Comparison of ENCODE assay signal across 8 cellular contexts in the genomic region with DNA sequence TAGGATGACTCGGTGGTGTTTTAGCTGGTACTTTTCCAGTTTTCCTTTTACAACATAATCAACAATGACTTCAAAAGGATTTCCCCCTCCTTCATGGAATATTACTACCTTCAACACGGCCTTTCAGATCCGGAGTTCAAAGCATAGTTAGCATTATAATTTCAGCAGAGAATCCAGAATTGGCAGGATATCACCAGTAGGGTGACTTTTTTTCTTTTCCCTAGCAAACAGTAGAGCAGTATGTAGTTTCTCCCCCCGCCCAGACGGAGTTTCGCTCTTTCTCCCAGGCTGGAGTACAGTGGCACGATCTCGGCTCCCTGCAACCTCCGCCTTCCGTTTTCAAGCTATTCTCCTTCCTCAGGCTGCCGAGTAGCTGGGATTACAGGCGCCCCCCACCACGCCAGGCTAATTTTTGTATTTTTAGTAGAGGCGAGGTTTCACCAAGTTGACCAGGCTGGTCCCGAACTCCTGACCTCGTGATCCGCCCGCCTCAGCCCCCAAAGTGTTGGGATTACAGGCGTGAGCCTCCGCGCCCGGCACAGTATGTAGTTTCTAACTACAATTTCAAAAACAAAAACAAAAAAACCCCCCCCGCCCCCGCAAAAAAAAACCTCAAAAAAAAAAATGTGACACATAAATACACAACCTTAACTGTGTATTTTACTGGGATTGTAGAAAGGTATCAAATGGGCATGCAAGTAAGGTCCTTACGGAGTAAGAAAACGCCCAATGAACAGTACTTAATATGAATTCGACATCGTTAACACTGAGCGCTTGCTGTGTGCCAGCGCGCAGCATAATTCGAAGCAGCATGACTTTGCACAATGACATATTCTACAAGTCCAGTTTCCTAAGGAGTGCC. TPM values are rescaled to one million over a fixed set of nuclear protein-coding genes. Genes with fewer than 3 reads are reported as not detected.
A peak's percentile ranks its signal among the peaks of the same experiment; 100 is the strongest.
DNase-seq lines count a peak whose midpoint lies in the region; ATAC-seq and TF ChIP-seq lines count a peak whose summit lies in the region.

No MANE protein-coding gene starts in this region.

- peak overlapping the region; percentile 99 for H3K4me3 Mint-ChIP-seq in stimulated activated memory B cell treated with anti-CD40 and anti-IgM and Interleukin-4, amounts not matched to agents 10 μg/mL and 1 μg/mL and 100 μg/mL, for 72 hours

- no peaks in the 10 kb centered on the region for H3K27me3 Mint-ChIP-seq in stimulated activated memory B cell treated with anti-CD40 and anti-IgM and Interleukin-4, amounts not matched to agents 10 μg/mL and 1 μg/mL and 100 μg/mL, for 72 hours

- H3K27ac ChIP-seq in OCI-LY1 (ENCODE audit: low read depth, low read length, poor library complexity, severe bottlenecking), result peak overlapping the region; percentile 95

- intact Hi-C loops in mucosa of descending colon (cut with DNase I, micrococcal nuclease), result no loop called here

- no peaks in the 10 kb centered on the region for H4K20me1 ChIP-seq in OCI-LY1 (ENCODE audit: insufficient read depth, low read length)

- H3K4me2 ChIP-seq in OCI-LY1 (ENCODE audit: low read length), result peak overlapping the region; percentile 78

- H3K36me3 Mint-ChIP-seq in stimulated activated memory B cell treated with anti-CD40 and anti-IgM and Interleukin-4, amounts not matched to agents 10 μg/mL and 1 μg/mL and 100 μg/mL, for 72 hours, result peaks cover 22% of the 10 kb centered on the region

- 0 out of 2 replicates have a peak, but pooled peaks have one; percentile 16 for TF ChIP-seq CTCF in OCI-LY1 (IDR thresholded peaks at IDR 0.05; ENCODE audit: low read length)
- TF ChIP-seq CTCF in epithelial cell of esophagus (IDR thresholded peaks at IDR 0.05; ENCODE audit: insufficient read depth, low read depth, low read length, missing control alignments), result no peak
- no peak for TF ChIP-seq CTCF in mucosa of descending colon (IDR thresholded peaks at IDR 0.05)

- peak overlapping the region; percentile 96 for H3K9ac ChIP-seq in OCI-LY1 (ENCODE audit: low read length)

- no peaks in the 10 kb centered on the region for H3K9me3 Mint-ChIP-seq in stimulated activated memory B cell treated with anti-CD40 and anti-IgM and Interleukin-4, amounts not matched to agents 10 μg/mL and 1 μg/mL and 100 μg/mL, for 72 hours

- peak overlapping the region; percentile 86 for H3K4me3 ChIP-seq in OCI-LY1 (ENCODE audit: low read depth, low read length, poor library complexity, severe bottlenecking)
- peak overlapping the region; percentile 88 for H3K4me3 ChIP-seq in epithelial cell of esophagus (ENCODE audit: low read length)
- peak overlapping the region; percentile 56 for H3K4me3 ChIP-seq in mucosa of descending colon

- H3K27me3 ChIP-seq in OCI-LY1 (ENCODE audit: insufficient read depth, low read length), result no peaks in the 10 kb centered on the region

- peak overlapping the region; percentile 90 for H2AFZ ChIP-seq in OCI-LY1 (ENCODE audit: low read length)

- ATAC-seq in mucosa of descending colon, result peak; percentile 26
- peak; percentile 9 for ATAC-seq in stimulated activated memory B cell treated with anti-CD40 and anti-IgM and Interleukin-4, amounts not matched to agents 10 μg/mL and 1 μg/mL and 100 μg/mL, for 72 hours

- H3F3A ChIP-seq in OCI-LY1 (ENCODE audit: insufficient read depth, low read length), result 0 out of 2 replicates have a peak, but pooled peaks cover 7% of the 10 kb centered on the region

- H3K9me2 ChIP-seq in OCI-LY1 (ENCODE audit: low read depth, low read length), result no peaks in the 10 kb centered on the region

- peaks cover 8% of the 10 kb centered on the region for H3K36me3 ChIP-seq in OCI-LY1 (ENCODE audit: insufficient read depth, low read length)
- peaks cover 4% of the 10 kb centered on the region for H3K36me3 ChIP-seq in mucosa of descending colon (ENCODE audit: low read depth)

- H3K4me1 ChIP-seq in OCI-LY1 (ENCODE audit: insufficient read depth, low read length, severe bottlenecking) (peaks cover 43% of the 10 kb centered on the region), mucosa of descending colon (ENCODE audit: low read depth) (peaks cover 26% of the 10 kb centered on the region)

- H3K79me2 ChIP-seq in OCI-LY1 (ENCODE audit: insufficient read depth, low read length), result peaks cover 16% of the 10 kb centered on the region

- peak overlapping the region; percentile 96 for H3K27ac Mint-ChIP-seq in stimulated activated memory B cell treated with anti-CD40 and anti-IgM and Interleukin-4, amounts not matched to agents 10 μg/mL and 1 μg/mL and 100 μg/mL, for 72 hours

- H3K9me3 ChIP-seq in OCI-LY1 (ENCODE audit: low read length) (no peaks in the 10 kb centered on the region), mucosa of descending colon (no peaks in the 10 kb centered on the region)

- peaks cover 45% of the 10 kb centered on the region for H3K4me1 Mint-ChIP-seq in stimulated activated memory B cell treated with anti-CD40 and anti-IgM and Interleukin-4, amounts not matched to agents 10 μg/mL and 1 μg/mL and 100 μg/mL, for 72 hours

- peak; percentile 24 to 36 for DNase-seq in NCI-H187 (lab: John Stamatoyannopoulos, UW)
- no peak for DNase-seq in NCI-H187 treated with DMSO at 0.1 percent for 48 hours (lab: John Stamatoyannopoulos, UW)
- peak; percentile 22 for DNase-seq in HPDE6-E6E7 (ENCODE audit: extremely low spot score)
- DNase-seq in activated T-cell treated with anti-CD3 and anti-CD28 coated beads for 4 hours, result peak; percentile 17
- peak; percentile 77 for DNase-seq in epithelial cell of esophagus (ENCODE audit: low read depth)
- peak; percentile 73 to 76 (median 73) for DNase-seq in mucosa of descending colon

RNA-seq across cellular contexts. Expression of a gene that starts 1.5 kb away (rescaled TPM):
- total RNA-seq in mucosa of descending colon, result 10 to 100 TPM; 18.9 to 37.7 (median 32.3) TPM

RNA-seq across cellular contexts. Expression of a gene that starts 30.4 kb away (rescaled TPM):
- 100 to 1,000 TPM; 197 to 281 (median 260) TPM for total RNA-seq in mucosa of descending colon
